In genomic region chr16:55703003-55704001, GRCh38 we compare ENCODE assay signal across 8 cellular contexts. TPM values are rescaled to one million over a fixed set of nuclear protein-coding genes. Genes with fewer than 3 reads are reported as not detected.
DNase-seq lines count a peak whose midpoint lies in the region; ATAC-seq, FAIRE-seq and TF ChIP-seq lines count a peak whose summit lies in the region.

No MANE protein-coding gene starts in this region.

- H3K79me2 ChIP-seq in keratinocyte (ENCODE audit: control insufficient read depth, insufficient read depth, low read length) = no peaks in the 10 kb centered on the region

- peak; percentile 46 for DNase-seq in EL
- peak; percentile 65 for DNase-seq in NCI-H1694 treated with DMSO at 0.1 percent for 48 hours (lab: John Stamatoyannopoulos, UW)
- DNase-seq in astrocyte of the cerebellum (ENCODE audit: low read depth) = peak; percentile 64
- DNase-seq in keratinocyte (ENCODE audit: low read depth, low spot score) = no peak
- no peak for DNase-seq in upper lobe of right lung
- no peak for DNase-seq in omental fat pad (ENCODE audit: low spot score)
- no peak for DNase-seq in stimulated activated CD4-positive, alpha-beta T cell treated with anti-CD3 and anti-CD28 coated beads, Interleukin-4, amount 100 ng/mL, for 4 hours

- no peaks in the 10 kb centered on the region for H3K36me3 ChIP-seq in keratinocyte (ENCODE audit: control insufficient read depth in 2 of 2, extremely low read depth in 1 of 2, insufficient read depth in 2 of 2, low read length in 2 of 2)
- no peaks in the 10 kb centered on the region for H3K36me3 ChIP-seq in upper lobe of right lung

- in situ Hi-C loops in astrocyte of the cerebellum (cut with HindIII; ENCODE audit: low sequenced_read_pairs) = no loop called here

- no peaks in the 10 kb centered on the region for H3K9me1 ChIP-seq in keratinocyte (ENCODE audit: control insufficient read depth, extremely low read depth, insufficient read depth, low read length)

- FAIRE-seq in A204.1 (lab: Jason Lieb, UNC) = peak; percentile 69
- FAIRE-seq in keratinocyte (lab: Jason Lieb, UNC) = peak; percentile 67

- H3K27me3 ChIP-seq in keratinocyte (ENCODE audit: control insufficient read depth, extremely low read depth, insufficient read depth, low read length) = no peaks in the 10 kb centered on the region
- H3K27me3 ChIP-seq in upper lobe of right lung = no peaks in the 10 kb centered on the region

- dilution Hi-C loops in keratinocyte (cut with MboI; ENCODE audit: extremely low pct_ligation_motif_present, low sequenced_read_pairs) = loop anchor here (25.0 kb wide), 1 partner anchor 134 kb away; the partner anchor contains the start of gene CES1

- H3K4me1 ChIP-seq in keratinocyte (ENCODE audit: control insufficient read depth, extremely low read depth, insufficient read depth, low read length) (no peaks in the 10 kb centered on the region), upper lobe of right lung (no peaks in the 10 kb centered on the region)

- H3K9ac ChIP-seq in keratinocyte (ENCODE audit: control insufficient read depth, extremely low read depth, insufficient read depth, low read length) = no peak overlapping the region

- no peaks in the 10 kb centered on the region for H4K20me1 ChIP-seq in keratinocyte (ENCODE audit: control insufficient read depth, extremely low read depth, insufficient read depth, low read length)

- H3K4me2 ChIP-seq in keratinocyte (ENCODE audit: control insufficient read depth, extremely low read depth, insufficient read depth, low read depth, low read length) = no peak overlapping the region

- no peak overlapping the region for H3K27ac ChIP-seq in keratinocyte (ENCODE audit: control insufficient read depth, insufficient read depth, low read length)
- H3K27ac ChIP-seq in upper lobe of right lung = no peak overlapping the region

- peak; percentile 17 for ATAC-seq in upper lobe of right lung
- ATAC-seq in omental fat pad (ENCODE audit: low FRiP score) = no peak

- H3K9me3 ChIP-seq in keratinocyte (ENCODE audit: control insufficient read depth, low read depth, low read length) (no peaks in the 10 kb centered on the region), upper lobe of right lung (no peaks in the 10 kb centered on the region)

- no peak overlapping the region for H2AFZ ChIP-seq in keratinocyte (ENCODE audit: control insufficient read depth, low read length)

- H3K4me3 ChIP-seq in astrocyte of the cerebellum (ENCODE audit: low read depth, low read length) (no peak overlapping the region), keratinocyte (ENCODE audit: control insufficient read depth in 2 of 3, extremely low read depth in 1 of 3, insufficient read depth in 2 of 3, low read depth in 1 of 3, low read length in 3 of 3) (no peak overlapping the region), upper lobe of right lung (no peak overlapping the region)

- peak; percentile 46 for TF ChIP-seq CTCF in astrocyte of the cerebellum (IDR thresholded peaks at IDR 0.05; ENCODE audit: low read depth, low read length, missing control alignments)
- TF ChIP-seq CTCF in keratinocyte (optimal IDR thresholded peaks at IDR 0.05 in 1 of 3, IDR thresholded peaks at IDR 0.05 in 1 of 3, conservative IDR thresholded peaks at IDR 0.05 in 1 of 3; ENCODE audit: extremely low read depth in 1 of 3, insufficient read depth in 2 of 3, low read length in 3 of 3) = peak in 2 of 3 experiments; percentile 44 to 54
- peak; percentile 47 for TF ChIP-seq CTCF in upper lobe of right lung (IDR thresholded peaks at IDR 0.05)
- no peak for TF ChIP-seq CTCF in omental fat pad (IDR thresholded peaks at IDR 0.05)

- intact Hi-C loops in upper lobe of right lung (cut with DNase I) = loop anchor here (10.0 kb wide), 1 partner anchor 239 kb away; no protein-coding TSS in a partner anchor

RNA-seq across cellular contexts. Expression of gene SLC6A2, which starts 47.5 kb away (rescaled TPM):
- polyA plus RNA-seq in keratinocyte = 0.10 to 0.97 TPM (median 0.20 TPM) in 3 replicates
- polyA plus RNA-seq in keratinocyte (2011; ENCODE audit: low read depth) = not detected
- 0.19 and 0.27 TPM in 2 replicates for polyA plus RNA-seq in keratinocyte (2011; cell fraction: cytosol; rRNA removed)
- 0.87 and 0.93 TPM in 2 replicates for polyA plus RNA-seq in keratinocyte (2011; cell fraction: nucleus; rRNA removed)
- polyA plus RNA-seq in keratinocyte (2012; ENCODE audit: low replicate concordance) = 0.19 and 0.34 TPM in 2 replicates
- 0.35 to 2.0 TPM in 2 of 3 replicates, not detected in the other for polyA minus RNA-seq in keratinocyte
- not detected for polyA minus RNA-seq in keratinocyte (2011; cell fraction: cytosol; rRNA and poly(A)+ RNA removed)
- 0.78 and 0.95 TPM in 2 replicates for polyA minus RNA-seq in keratinocyte (2011; cell fraction: nucleus; rRNA and poly(A)+ RNA removed)
- total RNA-seq in upper lobe of right lung (not detected), omental fat pad (under 1 TPM in 2 of 4 donors, not detected in 2; 0.47 to 0.48 TPM)

Comparison
In these comparisons a context has a peak if more than half of its experiments do, and no peak if none do; other contexts are left out.
1. DNase-seq: peak in EL (single experiment), NCI-H1694 treated with DMSO at 0.1 percent for 48 hours (single experiment) and astrocyte of the cerebellum (single experiment); none in keratinocyte (single experiment), upper lobe of right lung (single experiment), omental fat pad (single experiment) and stimulated activated CD4-positive, alpha-beta T cell treated with anti-CD3 and anti-CD28 coated beads, Interleukin-4, amount 100 ng/mL, for 4 hours (0 of 2).
2. CTCF ChIP-seq: peak in astrocyte of the cerebellum (single experiment), keratinocyte (2 of 3) and upper lobe of right lung (single experiment); none in omental fat pad (0 of 3).